In the genomic region with DNA sequence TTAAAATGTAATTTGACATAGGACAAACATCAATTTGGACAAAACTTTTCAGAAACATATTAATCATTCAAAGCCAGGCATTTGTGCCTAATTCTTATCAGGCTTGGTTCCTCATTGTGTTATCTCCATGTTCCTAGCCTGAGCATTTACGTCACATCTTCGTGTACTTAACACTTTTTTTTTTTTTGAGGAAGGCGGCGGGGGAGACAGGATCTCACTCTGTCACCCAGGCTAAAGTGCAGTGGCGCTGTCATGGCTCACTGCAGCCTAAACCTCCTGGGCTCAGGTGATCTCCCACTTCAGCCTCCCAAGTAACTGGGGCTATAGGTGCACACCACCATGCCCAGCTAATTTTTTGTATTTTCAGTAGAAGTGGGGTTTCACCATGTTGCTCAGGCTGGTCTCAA, we compare ENCODE assay signal across 2 cellular contexts.
TF ChIP-seq lines count a peak whose summit lies in the region.

No MANE protein-coding gene starts in this region.

TF ChIP-seq in GM12891, 5 proteins besides CTCF, POLR2A, EP300 and RAD21:
- no peak for TF ChIP-seq SPI1 (IDR thresholded peaks at IDR 0.05; ENCODE audit: low read depth, low read length)
- TF ChIP-seq POLR2AphosphoS5 (IDR thresholded peaks at IDR 0.05; ENCODE audit: low read depth, low read length): peak; percentile 57; the same call in 1 of the 2 replicates
- TF ChIP-seq POU2F2 (IDR thresholded peaks at IDR 0.05; ENCODE audit: low read depth, low read length): no peak
- no peak for TF ChIP-seq TAF1 (IDR thresholded peaks at IDR 0.05; ENCODE audit: low read depth, low read length)
- no peak for TF ChIP-seq PAX5 (IDR thresholded peaks at IDR 0.05; ENCODE audit: insufficient read depth, low read length, severe bottlenecking)

TF ChIP-seq in K562, 482 proteins besides CTCF, POLR2A, EP300 and RAD21 (continues in another document):
- TF ChIP-seq, protein P1, sequence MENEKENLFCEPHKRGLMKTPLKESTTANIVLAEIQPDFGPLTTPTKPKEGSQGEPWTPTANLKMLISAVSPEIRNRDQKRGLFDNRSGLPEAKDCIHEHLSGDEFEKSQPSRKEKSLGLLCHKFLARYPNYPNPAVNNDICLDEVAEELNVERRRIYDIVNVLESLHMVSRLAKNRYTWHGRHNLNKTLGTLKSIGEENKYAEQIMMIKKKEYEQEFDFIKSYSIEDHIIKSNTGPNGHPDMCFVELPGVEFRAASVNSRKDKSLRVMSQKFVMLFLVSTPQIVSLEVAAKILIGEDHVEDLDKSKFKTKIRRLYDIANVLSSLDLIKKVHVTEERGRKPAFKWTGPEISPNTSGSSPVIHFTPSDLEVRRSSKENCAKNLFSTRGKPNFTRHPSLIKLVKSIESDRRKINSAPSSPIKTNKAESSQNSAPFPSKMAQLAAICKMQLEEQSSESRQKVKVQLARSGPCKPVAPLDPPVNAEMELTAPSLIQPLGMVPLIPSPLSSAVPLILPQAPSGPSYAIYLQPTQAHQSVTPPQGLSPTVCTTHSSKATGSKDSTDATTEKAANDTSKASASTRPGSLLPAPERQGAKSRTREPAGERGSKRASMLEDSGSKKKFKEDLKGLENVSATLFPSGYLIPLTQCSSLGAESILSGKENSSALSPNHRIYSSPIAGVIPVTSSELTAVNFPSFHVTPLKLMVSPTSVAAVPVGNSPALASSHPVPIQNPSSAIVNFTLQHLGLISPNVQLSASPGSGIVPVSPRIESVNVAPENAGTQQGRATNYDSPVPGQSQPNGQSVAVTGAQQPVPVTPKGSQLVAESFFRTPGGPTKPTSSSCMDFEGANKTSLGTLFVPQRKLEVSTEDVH (IDR thresholded peaks at IDR 0.05; ENCODE audit: low read depth, partially characterized antibody): peak; percentile 59
- no peak for TF ChIP-seq ZFPM2 (CRISPR knock-in tag; IDR thresholded peaks at IDR 0.05)
- TF ChIP-seq ZBTB11 (CRISPR knock-in tag; IDR thresholded peaks at IDR 0.05): peak in 1 of 3 experiments; percentile 61; a peak in 2 of 6 replicates
- TF ChIP-seq, protein P2, sequence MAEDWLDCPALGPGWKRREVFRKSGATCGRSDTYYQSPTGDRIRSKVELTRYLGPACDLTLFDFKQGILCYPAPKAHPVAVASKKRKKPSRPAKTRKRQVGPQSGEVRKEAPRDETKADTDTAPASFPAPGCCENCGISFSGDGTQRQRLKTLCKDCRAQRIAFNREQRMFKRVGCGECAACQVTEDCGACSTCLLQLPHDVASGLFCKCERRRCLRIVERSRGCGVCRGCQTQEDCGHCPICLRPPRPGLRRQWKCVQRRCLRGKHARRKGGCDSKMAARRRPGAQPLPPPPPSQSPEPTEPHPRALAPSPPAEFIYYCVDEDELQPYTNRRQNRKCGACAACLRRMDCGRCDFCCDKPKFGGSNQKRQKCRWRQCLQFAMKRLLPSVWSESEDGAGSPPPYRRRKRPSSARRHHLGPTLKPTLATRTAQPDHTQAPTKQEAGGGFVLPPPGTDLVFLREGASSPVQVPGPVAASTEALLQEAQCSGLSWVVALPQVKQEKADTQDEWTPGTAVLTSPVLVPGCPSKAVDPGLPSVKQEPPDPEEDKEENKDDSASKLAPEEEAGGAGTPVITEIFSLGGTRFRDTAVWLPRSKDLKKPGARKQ (CRISPR knock-in tag; IDR thresholded peaks at IDR 0.05): no peak
- TF ChIP-seq MTA3 (IDR thresholded peaks at IDR 0.05; ENCODE audit: borderline replicate concordance): peak; percentile 39; the same call in 1 of the 2 replicates
- no peak for TF ChIP-seq SIRT6 (IDR thresholded peaks at IDR 0.05; ENCODE audit: low read depth, low read length)
- 0 out of 2 replicates have a peak, but pooled peaks have one; percentile 17 for TF ChIP-seq GABPA (tag; conservative IDR thresholded peaks at IDR 0.05; ENCODE audit: low read depth)
- no peak for TF ChIP-seq NKRF (IDR thresholded peaks at IDR 0.05; ENCODE audit: borderline replicate concordance)
- TF ChIP-seq RNF2 (IDR thresholded peaks at IDR 0.05): peak; percentile 74
- no peak for TF ChIP-seq SAFB2 (IDR thresholded peaks at IDR 0.05; ENCODE audit: borderline replicate concordance, low read depth, low read length, severe bottlenecking)
- peak; percentile 21; the same call in 1 of the 2 replicates for TF ChIP-seq NFE2 (IDR thresholded peaks at IDR 0.05; ENCODE audit: low read depth)
- TF ChIP-seq TGIF2 (CRISPR knock-in tag; IDR thresholded peaks at IDR 0.05): no peak
- TF ChIP-seq NR3C1 (CRISPR knock-in tag; IDR thresholded peaks at IDR 0.05): no peak
- TF ChIP-seq GATA2 (CRISPR knock-in tag; IDR thresholded peaks at IDR 0.05): peak; percentile 77
- peak; percentile 96 for TF ChIP-seq SMARCE1 (IDR thresholded peaks at IDR 0.05)
- peak; percentile 71 for TF ChIP-seq KHSRP (IDR thresholded peaks at IDR 0.05)
- TF ChIP-seq EGR1 (conservative IDR thresholded peaks at IDR 0.05): peak; percentile 33; the same call in 1 of the 2 replicates
- TF ChIP-seq SETDB1 (IDR thresholded peaks at IDR 0.05; ENCODE audit: low read length): no peak
- TF ChIP-seq BRD9 (IDR thresholded peaks at IDR 0.05; ENCODE audit: low read depth, partially characterized antibody): no peak
- no peak for TF ChIP-seq POLR3A (IDR thresholded peaks at IDR 0.05; ENCODE audit: borderline replicate concordance, extremely low read depth, insufficient read depth, insufficient read length)
- TF ChIP-seq ARID2 (IDR thresholded peaks at IDR 0.05): no peak
- peak; percentile 70 for TF ChIP-seq NCOA1 (IDR thresholded peaks at IDR 0.05; ENCODE audit: low read depth)
- TF ChIP-seq KLF1 (tag; IDR thresholded peaks at IDR 0.05): no peak
- peak; percentile 91 for TF ChIP-seq PKNOX1 (IDR thresholded peaks at IDR 0.05)
- TF ChIP-seq BACH1 (tag; IDR thresholded peaks at IDR 0.05): peak; percentile 54; the same call in 1 of the 2 replicates
- TF ChIP-seq FOXK1 (CRISPR knock-in tag; IDR thresholded peaks at IDR 0.05; ENCODE audit: borderline replicate concordance): no peak
- peak; percentile 94 for TF ChIP-seq ATF7 (IDR thresholded peaks at IDR 0.05)
- TF ChIP-seq ZNF79 (CRISPR knock-in tag; IDR thresholded peaks at IDR 0.05; ENCODE audit: low read depth): no peak
- TF ChIP-seq, protein P3, sequence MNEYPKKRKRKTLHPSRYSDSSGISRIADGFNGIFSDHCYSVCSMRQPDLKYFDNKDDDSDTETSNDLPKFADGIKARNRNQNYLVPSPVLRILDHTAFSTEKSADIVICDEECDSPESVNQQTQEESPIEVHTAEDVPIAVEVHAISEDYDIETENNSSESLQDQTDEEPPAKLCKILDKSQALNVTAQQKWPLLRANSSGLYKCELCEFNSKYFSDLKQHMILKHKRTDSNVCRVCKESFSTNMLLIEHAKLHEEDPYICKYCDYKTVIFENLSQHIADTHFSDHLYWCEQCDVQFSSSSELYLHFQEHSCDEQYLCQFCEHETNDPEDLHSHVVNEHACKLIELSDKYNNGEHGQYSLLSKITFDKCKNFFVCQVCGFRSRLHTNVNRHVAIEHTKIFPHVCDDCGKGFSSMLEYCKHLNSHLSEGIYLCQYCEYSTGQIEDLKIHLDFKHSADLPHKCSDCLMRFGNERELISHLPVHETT (CRISPR knock-in tag; conservative IDR thresholded peaks at IDR 0.05 in 1 of 2, IDR thresholded peaks at IDR 0.05 in 1 of 2): peak in 1 of 2 experiments; percentile 60; a peak in 1 of 4 replicates
- TF ChIP-seq PYGO2 (tag; IDR thresholded peaks at IDR 0.05): peak; percentile 69; the same call in 1 of the 2 replicates
- TF ChIP-seq SUPT5H (IDR thresholded peaks at IDR 0.05): no peak
- TF ChIP-seq PRPF4 (IDR thresholded peaks at IDR 0.05; ENCODE audit: insufficient read depth, low read depth, low read length, poor library complexity, severe bottlenecking): no peak
- TF ChIP-seq, protein P4, sequence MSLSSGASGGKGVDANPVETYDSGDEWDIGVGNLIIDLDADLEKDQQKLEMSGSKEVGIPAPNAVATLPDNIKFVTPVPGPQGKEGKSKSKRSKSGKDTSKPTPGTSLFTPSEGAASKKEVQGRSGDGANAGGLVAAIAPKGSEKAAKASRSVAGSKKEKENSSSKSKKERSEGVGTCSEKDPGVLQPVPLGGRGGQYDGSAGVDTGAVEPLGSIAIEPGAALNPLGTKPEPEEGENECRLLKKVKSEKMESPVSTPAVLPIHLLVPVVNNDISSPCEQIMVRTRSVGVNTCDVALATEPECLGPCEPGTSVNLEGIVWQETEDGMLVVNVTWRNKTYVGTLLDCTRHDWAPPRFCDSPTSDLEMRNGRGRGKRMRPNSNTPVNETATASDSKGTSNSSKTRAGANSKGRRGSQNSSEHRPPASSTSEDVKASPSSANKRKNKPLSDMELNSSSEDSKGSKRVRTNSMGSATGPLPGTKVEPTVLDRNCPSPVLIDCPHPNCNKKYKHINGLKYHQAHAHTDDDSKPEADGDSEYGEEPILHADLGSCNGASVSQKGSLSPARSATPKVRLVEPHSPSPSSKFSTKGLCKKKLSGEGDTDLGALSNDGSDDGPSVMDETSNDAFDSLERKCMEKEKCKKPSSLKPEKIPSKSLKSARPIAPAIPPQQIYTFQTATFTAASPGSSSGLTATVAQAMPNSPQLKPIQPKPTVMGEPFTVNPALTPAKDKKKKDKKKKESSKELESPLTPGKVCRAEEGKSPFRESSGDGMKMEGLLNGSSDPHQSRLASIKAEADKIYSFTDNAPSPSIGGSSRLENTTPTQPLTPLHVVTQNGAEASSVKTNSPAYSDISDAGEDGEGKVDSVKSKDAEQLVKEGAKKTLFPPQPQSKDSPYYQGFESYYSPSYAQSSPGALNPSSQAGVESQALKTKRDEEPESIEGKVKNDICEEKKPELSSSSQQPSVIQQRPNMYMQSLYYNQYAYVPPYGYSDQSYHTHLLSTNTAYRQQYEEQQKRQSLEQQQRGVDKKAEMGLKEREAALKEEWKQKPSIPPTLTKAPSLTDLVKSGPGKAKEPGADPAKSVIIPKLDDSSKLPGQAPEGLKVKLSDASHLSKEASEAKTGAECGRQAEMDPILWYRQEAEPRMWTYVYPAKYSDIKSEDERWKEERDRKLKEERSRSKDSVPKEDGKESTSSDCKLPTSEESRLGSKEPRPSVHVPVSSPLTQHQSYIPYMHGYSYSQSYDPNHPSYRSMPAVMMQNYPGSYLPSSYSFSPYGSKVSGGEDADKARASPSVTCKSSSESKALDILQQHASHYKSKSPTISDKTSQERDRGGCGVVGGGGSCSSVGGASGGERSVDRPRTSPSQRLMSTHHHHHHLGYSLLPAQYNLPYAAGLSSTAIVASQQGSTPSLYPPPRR (CRISPR knock-in tag; IDR thresholded peaks at IDR 0.05; ENCODE audit: borderline replicate concordance): no peak
- TF ChIP-seq L3MBTL2 (IDR thresholded peaks at IDR 0.05): peak; percentile 82
- no peak for TF ChIP-seq KAT7 (CRISPR knock-in tag; IDR thresholded peaks at IDR 0.05; ENCODE audit: borderline replicate concordance)
- TF ChIP-seq FOS (IDR thresholded peaks at IDR 0.05; ENCODE audit: extremely low read depth, insufficient read length): no peak
- TF ChIP-seq ZNF165 (CRISPR knock-in tag; IDR thresholded peaks at IDR 0.05; ENCODE audit: borderline replicate concordance): no peak
- TF ChIP-seq HDAC2 (IDR thresholded peaks at IDR 0.05): peak; percentile 65; the same call in 1 of the 2 replicates
- TF ChIP-seq TFAP4 (CRISPR knock-in tag; IDR thresholded peaks at IDR 0.05; ENCODE audit: borderline replicate concordance): peak; percentile 16; the same call in 1 of the 2 replicates
- peak; percentile 65; the same call in 1 of the 2 replicates for TF ChIP-seq LCOR (CRISPR knock-in tag; IDR thresholded peaks at IDR 0.05)
